24 cellular contexts compared by ENCODE assay signal in the genomic region with DNA sequence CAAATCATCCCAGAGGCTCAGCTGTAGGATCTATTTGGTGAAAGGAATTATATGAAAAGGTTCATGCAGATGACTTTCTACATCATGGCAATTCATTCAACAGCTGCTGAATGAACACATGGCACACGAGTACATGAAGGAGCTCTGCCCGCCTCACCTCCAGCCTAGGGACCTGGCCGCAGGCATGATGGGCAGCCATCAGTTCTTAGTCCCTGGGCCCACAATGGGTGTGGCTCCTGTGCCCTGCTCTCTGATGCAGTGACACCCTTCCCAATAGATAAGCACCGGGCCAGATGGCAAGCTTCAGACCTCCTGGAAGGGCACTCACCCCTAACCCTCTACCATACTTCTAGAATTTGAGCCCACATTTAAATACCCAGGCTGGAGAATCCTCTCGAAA. TPM values are rescaled to one million over a fixed set of nuclear protein-coding genes. Genes with fewer than 3 reads are reported as not detected.
DNase-seq lines count a peak whose midpoint lies in the region; ATAC-seq and TF ChIP-seq lines count a peak whose summit lies in the region.
"Had no signal": no experiment of that assay in that cellular context is flagged by ENCODE, and none has a peak within 500 bp of the region (broad histone marks: within the 10 kb centered on the region; RNA-seq: fewer than 3 reads in every experiment).

No MANE protein-coding gene starts in this region.

- peaks cover 22% of the 10 kb centered on the region for H3K27me3 Mint-ChIP-seq in CD8-positive, alpha-beta T cell (ENCODE audit: low read depth)
- H3K27me3 Mint-ChIP-seq in T-helper 17 cell, result peaks cover 40% of the 10 kb centered on the region
- peaks cover 51% of the 10 kb centered on the region for H3K27me3 Mint-ChIP-seq in activated naive CD8-positive, alpha-beta T cell treated with anti-CD3 and anti-CD28 coated beads for 36 hours

- H3K36me3 ChIP-seq in CD8-positive, alpha-beta T cell (ENCODE audit: insufficient read depth, low read length), result no peaks in the 10 kb centered on the region
- H3K36me3 ChIP-seq in mesenchymal stem cell (ENCODE audit: control insufficient read depth in 1 of 2, insufficient read depth in 2 of 2, low read depth in 1 of 2, low read length in 2 of 2) (peaks cover 0 to 14% of the 10 kb centered on the region in 2 experiments), skeletal muscle tissue (ENCODE audit: control insufficient read depth in 3 of 3, insufficient read depth in 3 of 3, low read length in 3 of 3) (no peaks in the 10 kb centered on the region)
- H3K36me3 ChIP-seq: ovary, right atrium auricular region, tibial artery had no signal

- no peak overlapping the region for H2BK12ac ChIP-seq in mesenchymal stem cell (ENCODE audit: low read length in 2 of 2)

- POLR2A ChIA-PET in CD8-positive, alpha-beta T cell (lab: Charles Lee), result interaction anchor here (0.5 to 0.8 kb wide), 2 partner anchors 11 to 177 kb away, joined by 3 read pairs; no protein-coding TSS in a partner anchor

- no peak overlapping the region for H2BK120ac ChIP-seq in mesenchymal stem cell (ENCODE audit: low read depth, low read length)

- no peak overlapping the region for H3K14ac ChIP-seq in mesenchymal stem cell (ENCODE audit: low read length in 2 of 2)

- H3K9ac ChIP-seq in mesenchymal stem cell (ENCODE audit: low read length), result no peak overlapping the region
- H3K9ac ChIP-seq in skeletal muscle tissue (ENCODE audit: low read depth in 1 of 3, low read length in 3 of 3), result no peak overlapping the region

- no peak overlapping the region for H2BK15ac ChIP-seq in mesenchymal stem cell (ENCODE audit: low read depth, poor library complexity, severe bottlenecking)

- H2BK5ac ChIP-seq in mesenchymal stem cell (ENCODE audit: low read depth, low read length, poor library complexity, severe bottlenecking), result no peak overlapping the region

- intact Hi-C loops in CD8-positive, alpha-beta T cell (cut with DNase I, micrococcal nuclease), result no loop called here

- TF ChIP-seq CTCF in CD8-positive, alpha-beta T cell (IDR thresholded peaks at IDR 0.05), result no peak

- H4K8ac ChIP-seq in mesenchymal stem cell (ENCODE audit: low read length), result no peak overlapping the region

- H3K23ac ChIP-seq in mesenchymal stem cell (ENCODE audit: low read length in 2 of 2), result no peak overlapping the region

- no peak overlapping the region for H3K4ac ChIP-seq in mesenchymal stem cell (ENCODE audit: low read depth in 1 of 2, low read length in 2 of 2)

- no peak overlapping the region for H3K27ac ChIP-seq in CD8-positive, alpha-beta T cell (ENCODE audit: low read depth, low read length)
- H3K27ac ChIP-seq in mesenchymal stem cell (ENCODE audit: low read length, poor library complexity, severe bottlenecking) (no peak overlapping the region), skeletal muscle tissue (ENCODE audit: low read depth, low read length) (peak overlapping the region; percentile 37)
- H3K27ac ChIP-seq: ovary, right atrium auricular region, tibial artery had no signal

- H3K9me3 Mint-ChIP-seq in CD8-positive, alpha-beta T cell, result no peaks in the 10 kb centered on the region
- H3K9me3 Mint-ChIP-seq in activated naive CD8-positive, alpha-beta T cell treated with anti-CD3 and anti-CD28 coated beads for 36 hours, result no peaks in the 10 kb centered on the region

- 89% methylated on average over 5 of the region's 5 CpGs for WGBS in mesenchymal stem cell

- no peaks in the 10 kb centered on the region for H3K9me3 ChIP-seq in CD8-positive, alpha-beta T cell (ENCODE audit: low read length)
- no peaks in the 10 kb centered on the region for H3K9me3 ChIP-seq in T-helper 17 cell (ENCODE audit: control insufficient read depth, low read length, poor library complexity, severe bottlenecking)
- H3K9me3 ChIP-seq in mesenchymal stem cell (ENCODE audit: control insufficient read depth, low read length), result no peaks in the 10 kb centered on the region
- no peaks in the 10 kb centered on the region for H3K9me3 ChIP-seq in skeletal muscle tissue (ENCODE audit: control insufficient read depth in 3 of 3, low read length in 3 of 3)
- H3K9me3 ChIP-seq: ovary, right atrium auricular region, tibial artery had no signal

- H2AK5ac ChIP-seq in mesenchymal stem cell (ENCODE audit: low read length, severe bottlenecking), result no peak overlapping the region

- H3K4me3 ChIP-seq in CD8-positive, alpha-beta T cell (ENCODE audit: low read depth, low read length), result no peak overlapping the region
- H3K4me3 ChIP-seq in mesenchymal stem cell (ENCODE audit: insufficient read depth in 1 of 2, low read depth in 1 of 2, low read length in 2 of 2) (no peak overlapping the region), skeletal muscle tissue (ENCODE audit: low read length in 3 of 3) (no peak overlapping the region)
- H3K4me3 ChIP-seq: lung, ovary, right atrium auricular region had no signal

- no peak overlapping the region for H3K4me2 ChIP-seq in mesenchymal stem cell (ENCODE audit: low read length, poor library complexity, severe bottlenecking)

- H3K4me3 Mint-ChIP-seq in CD8-positive, alpha-beta T cell, result peak overlapping the region; percentile 13
- H3K4me3 Mint-ChIP-seq in T-helper 17 cell, result peak overlapping the region; percentile 21
- H3K4me3 Mint-ChIP-seq in activated naive CD8-positive, alpha-beta T cell treated with anti-CD3 and anti-CD28 coated beads for 36 hours, result no peak overlapping the region
- H3K4me3 Mint-ChIP-seq: activated CD8-positive, alpha-beta memory T cell treated with anti-CD3 and anti-CD28 coated beads, Interleukin-2, amount 10 ng/mL, durations not matched to agents 7 days and 5 days had no signal

- DNase-seq in CD8-positive, alpha-beta T cell, result no peak
- DNase-seq in T-helper 17 cell (no peak), mesenchymal stem cell (no peak), T-helper 1 cell (no peak)
- no peak for DNase-seq in effector CD8-positive, alpha-beta T cell (lab: John Stamatoyannopoulos, UW)
- DNase-seq in activated naive CD8-positive, alpha-beta T cell treated with anti-CD3 and anti-CD28 coated beads for 36 hours, result no peak
- DNase-seq: activated CD4-positive, alpha-beta T cell treated with anti-CD3 and anti-CD28 coated beads for 48 hours; activated CD8-positive, alpha-beta memory T cell treated with anti-CD3 and anti-CD28 coated beads, Interleukin-2, amount 10 ng/mL, durations not matched to agents 7 days and 5 days; activated naive CD4-positive, alpha-beta T cell treated with anti-CD3 and anti-CD28 coated beads, Interleukin-2, amount 50 U/mL, for 16 hours; cerebellar nuclear complex; effector CD4-positive, alpha-beta T cell; islet precursor cell; NCI-H1048; NCI-H187 treated with DMSO at 0.1 percent for 48 hours; NCI-H69; OCI-M1; SHP77 treated with DMSO at 0.1 percent for 48 hours; tibial artery had no signal

- H3K36me3 Mint-ChIP-seq in CD8-positive, alpha-beta T cell, result no peaks in the 10 kb centered on the region
- no peaks in the 10 kb centered on the region for H3K36me3 Mint-ChIP-seq in T-helper 17 cell (ENCODE audit: low read depth)
- H3K36me3 Mint-ChIP-seq in activated naive CD8-positive, alpha-beta T cell treated with anti-CD3 and anti-CD28 coated beads for 36 hours, result no peaks in the 10 kb centered on the region
- H3K36me3 Mint-ChIP-seq: activated CD8-positive, alpha-beta memory T cell treated with anti-CD3 and anti-CD28 coated beads, Interleukin-2, amount 10 ng/mL, durations not matched to agents 7 days and 5 days had no signal

- H4K91ac ChIP-seq in mesenchymal stem cell (ENCODE audit: low read length), result peak overlapping the region; percentile 45

- H3K4me1 ChIP-seq in CD8-positive, alpha-beta T cell (ENCODE audit: insufficient read depth, low read length), result no peaks in the 10 kb centered on the region
- H3K4me1 ChIP-seq in mesenchymal stem cell (ENCODE audit: control insufficient read depth, insufficient read depth, low read depth, low read length) (peaks cover 39% of the 10 kb centered on the region), skeletal muscle tissue (ENCODE audit: control insufficient read depth in 3 of 3, insufficient read depth in 3 of 3, low read length in 3 of 3) (peaks cover 52 to 74% (median 55%) of the 10 kb centered on the region in 3 donors)

- no peak overlapping the region for H3K18ac ChIP-seq in mesenchymal stem cell (ENCODE audit: low read depth in 1 of 2, low read length in 2 of 2)

- no peak overlapping the region for H2AFZ ChIP-seq in mesenchymal stem cell (ENCODE audit: low read depth, low read length)

- CTCF ChIA-PET in CD8-positive, alpha-beta T cell (lab: Charles Lee), result no interaction called here

- ATAC-seq in CD8-positive, alpha-beta T cell, result no peak
- ATAC-seq in T-helper 17 cell, result no peak
- no peak for ATAC-seq in HG03175 (IDR thresholded peaks at IDR 0.05; ENCODE audit: unreplicated experiment)
- ATAC-seq: activated CD8-positive, alpha-beta memory T cell treated with anti-CD3 and anti-CD28 coated beads, Interleukin-2, amount 10 ng/mL, durations not matched to agents 7 days and 5 days; esophagus mucosa had no signal

- H3K4me1 Mint-ChIP-seq in CD8-positive, alpha-beta T cell (ENCODE audit: low read depth), result peaks cover 7% of the 10 kb centered on the region
- no peaks in the 10 kb centered on the region for H3K4me1 Mint-ChIP-seq in T-helper 17 cell
- no peaks in the 10 kb centered on the region for H3K4me1 Mint-ChIP-seq in activated naive CD8-positive, alpha-beta T cell treated with anti-CD3 and anti-CD28 coated beads for 36 hours
- H3K4me1 Mint-ChIP-seq: activated CD8-positive, alpha-beta memory T cell treated with anti-CD3 and anti-CD28 coated beads, Interleukin-2, amount 10 ng/mL, durations not matched to agents 7 days and 5 days had no signal

- peaks cover 24% of the 10 kb centered on the region for H3K79me1 ChIP-seq in mesenchymal stem cell (replicated peaks; ENCODE audit: low read length, poor library complexity, severe bottlenecking)

- no peak overlapping the region for H3K27ac Mint-ChIP-seq in CD8-positive, alpha-beta T cell
- H3K27ac Mint-ChIP-seq in T-helper 17 cell, result no peak overlapping the region
- H3K27ac Mint-ChIP-seq in activated naive CD8-positive, alpha-beta T cell treated with anti-CD3 and anti-CD28 coated beads for 36 hours, result no peak overlapping the region
- H3K27ac Mint-ChIP-seq: activated CD8-positive, alpha-beta memory T cell treated with anti-CD3 and anti-CD28 coated beads, Interleukin-2, amount 10 ng/mL, durations not matched to agents 7 days and 5 days had no signal

- H3K27me3 ChIP-seq in CD8-positive, alpha-beta T cell (ENCODE audit: insufficient read depth, low read length), result no peaks in the 10 kb centered on the region
- H3K27me3 ChIP-seq in mesenchymal stem cell (ENCODE audit: control insufficient read depth in 1 of 2, insufficient read depth in 1 of 2, low read length in 2 of 2), result no peaks in the 10 kb centered on the region
- no peaks in the 10 kb centered on the region for H3K27me3 ChIP-seq in skeletal muscle tissue (ENCODE audit: control insufficient read depth in 3 of 3, insufficient read depth in 3 of 3, low read length in 3 of 3)
- H3K27me3 ChIP-seq: ovary, right atrium auricular region, tibial artery had no signal

RNA-seq across cellular contexts. Expression of a gene that starts 3.5 kb away (rescaled TPM):
- total RNA-seq in CD8-positive, alpha-beta T cell, result under 1 TPM; 0.19 to 0.33 TPM
- 1 to 10 TPM in 1 of 2 donors, under 1 TPM in 1; 0.26 to 3.3 TPM for total RNA-seq in T-helper 17 cell
- 22.2 TPM for polyA plus RNA-seq in mesenchymal stem cell (2013, experiment 1 of 2)
- 22.7 TPM for polyA plus RNA-seq in mesenchymal stem cell (2013, experiment 2 of 2)
- 19.3 TPM for total RNA-seq in skeletal muscle tissue
- under 1 TPM; 0.12 to 0.25 TPM for total RNA-seq in activated naive CD8-positive, alpha-beta T cell treated with anti-CD3 and anti-CD28 coated beads for 36 hours
